Comparison of ENCODE assay signal across 10 cellular contexts in genomic region chr17:63954402-63955063, GRCh38. TPM values are rescaled to one million over a fixed set of nuclear protein-coding genes. Genes with fewer than 3 reads are reported as not detected.
DNase-seq lines count a peak whose midpoint lies in the region; ATAC-seq and TF ChIP-seq lines count a peak whose summit lies in the region.
"Had no signal": no experiment of that assay in that cellular context is flagged by ENCODE, and none has a peak within 500 bp of the region (broad histone marks: within the 10 kb centered on the region; RNA-seq: fewer than 3 reads in every experiment).

No MANE protein-coding gene starts in this region.

- H3K9me3 Mint-ChIP-seq in activated CD4-positive, alpha-beta memory T cell treated with anti-CD3 and anti-CD28 coated beads, Interleukin-2, amount 10 ng/mL, durations not matched to agents 7 days and 5 days: no peaks in the 10 kb centered on the region

- no peak overlapping the region for H3K27ac Mint-ChIP-seq in activated CD4-positive, alpha-beta memory T cell treated with anti-CD3 and anti-CD28 coated beads, Interleukin-2, amount 10 ng/mL, durations not matched to agents 7 days and 5 days

- TF ChIP-seq EP300 in sigmoid colon (IDR thresholded peaks at IDR 0.05): no peak

- CTCF ChIA-PET in activated CD4-positive, alpha-beta memory T cell treated with anti-CD3 and anti-CD28 coated beads, Interleukin-2, amount 10 ng/mL, durations not matched to agents 7 days and 5 days (lab: Charles Lee): interaction anchor here (0.8 to 2.2 kb wide), 5 partner anchors 8 to 179 kb away, joined by 3 to 6 read pairs (median 5); no protein-coding TSS in a partner anchor

- whole genome bisulfite sequencing in sigmoid colon, 2 donors: 34 to 35% methylated on average over 11 of the region's 11 CpGs
- 53 to 60% methylated on average over 5 to 6 of the region's 11 CpGs for WGBS in esophagus squamous epithelium, 2 donors

- no peak overlapping the region for H3K9ac ChIP-seq in parathyroid adenoma

- POLR2A ChIA-PET in activated CD4-positive, alpha-beta memory T cell treated with anti-CD3 and anti-CD28 coated beads, Interleukin-2, amount 10 ng/mL, durations not matched to agents 7 days and 5 days (lab: Charles Lee): interaction anchor here (0.7 to 1.6 kb wide), 5 partner anchors 13 to 71 kb away, joined by 3 to 5 read pairs (median 3); partner anchors contain the start of gene ICAM2

- H3K4me1 Mint-ChIP-seq in activated CD4-positive, alpha-beta memory T cell treated with anti-CD3 and anti-CD28 coated beads, Interleukin-2, amount 10 ng/mL, durations not matched to agents 7 days and 5 days: peaks cover 25% of the 10 kb centered on the region

- H2AFZ ChIP-seq in parathyroid adenoma: peak overlapping the region; percentile 50

- H3K9me3 ChIP-seq in parathyroid adenoma (ENCODE audit: control insufficient read depth, low read length) (no peaks in the 10 kb centered on the region), sigmoid colon (no peaks in the 10 kb centered on the region), esophagus squamous epithelium (no peaks in the 10 kb centered on the region)

- TF ChIP-seq POLR2A in sigmoid colon (IDR thresholded peaks at IDR 0.05) (no peak), esophagus squamous epithelium (IDR thresholded peaks at IDR 0.05) (no peak)

- peak overlapping the region; percentile 23 for H3K4me2 ChIP-seq in parathyroid adenoma (ENCODE audit: low read length)

- no peaks in the 10 kb centered on the region for H3K36me3 Mint-ChIP-seq in activated CD4-positive, alpha-beta memory T cell treated with anti-CD3 and anti-CD28 coated beads, Interleukin-2, amount 10 ng/mL, durations not matched to agents 7 days and 5 days (ENCODE audit: low read depth)

- H3K36me3 ChIP-seq in parathyroid adenoma (ENCODE audit: control insufficient read depth, insufficient read depth, low read length) (no peaks in the 10 kb centered on the region), sigmoid colon (no peaks in the 10 kb centered on the region), esophagus squamous epithelium (no peaks in the 10 kb centered on the region)

- H3K4me3 ChIP-seq in parathyroid adenoma (ENCODE audit: low read depth, low read length) (no peak overlapping the region), sigmoid colon (no peak overlapping the region), esophagus squamous epithelium (no peak overlapping the region)

- H3K4me1 ChIP-seq in parathyroid adenoma (peaks cover 14% of the 10 kb centered on the region), sigmoid colon (no peaks in the 10 kb centered on the region), esophagus squamous epithelium (no peaks in the 10 kb centered on the region)

- no peaks in the 10 kb centered on the region for H3K27me3 ChIP-seq in parathyroid adenoma (ENCODE audit: control insufficient read depth, insufficient read depth, low read length)
- no peaks in the 10 kb centered on the region for H3K27me3 ChIP-seq in sigmoid colon
- peaks cover 0 to 20% (median 0%) of the 10 kb centered on the region in 4 donors for H3K27me3 ChIP-seq in esophagus squamous epithelium

- H3K79me2 ChIP-seq in parathyroid adenoma: no peaks in the 10 kb centered on the region

- H3K27me3 Mint-ChIP-seq in activated CD4-positive, alpha-beta memory T cell treated with anti-CD3 and anti-CD28 coated beads, Interleukin-2, amount 10 ng/mL, durations not matched to agents 7 days and 5 days: peaks cover 2% of the 10 kb centered on the region

- intact Hi-C loops in sigmoid colon (cut with DNase I) (loop anchor here (5.0 kb wide), 1 partner anchor 38 kb away; no protein-coding TSS in a partner anchor), esophagus squamous epithelium (cut with DNase I) (no loop called here)

- DNase-seq in NCI-H345 (lab: John Stamatoyannopoulos, UW) (peak; percentile 17), NCI-H345 treated with DMSO at 0.1 percent for 48 hours (lab: John Stamatoyannopoulos, UW; ENCODE audit: unreplicated experiment) (no peak), sigmoid colon (no peak), kidney tubule cell (ENCODE audit: low spot score) (no peak), esophagus squamous epithelium (lab: John Stamatoyannopoulos, UW) (no peak)
- peak; percentile 48 for DNase-seq in activated CD4-positive, alpha-beta memory T cell treated with anti-CD3 and anti-CD28 coated beads, Interleukin-2, amount 10 ng/mL, durations not matched to agents 7 days and 5 days

- no peak overlapping the region for H3K4me3 Mint-ChIP-seq in activated CD4-positive, alpha-beta memory T cell treated with anti-CD3 and anti-CD28 coated beads, Interleukin-2, amount 10 ng/mL, durations not matched to agents 7 days and 5 days

- H3K27ac ChIP-seq in parathyroid adenoma (peak overlapping the region; percentile 15), sigmoid colon (no peak overlapping the region), esophagus squamous epithelium (no peak overlapping the region)

- TF ChIP-seq CTCF in parathyroid adenoma (IDR thresholded peaks at IDR 0.05) (no peak), sigmoid colon (IDR thresholded peaks at IDR 0.05) (no peak), esophagus squamous epithelium (IDR thresholded peaks at IDR 0.05) (no peak)

- peak; percentile 68 for ATAC-seq in HG03108 (IDR thresholded peaks at IDR 0.05; ENCODE audit: unreplicated experiment)

RNA-seq across cellular contexts. Expression of gene SCN4A, which starts 18.2 kb away (rescaled TPM):
- total RNA-seq in activated CD4-positive, alpha-beta memory T cell treated with anti-CD3 and anti-CD28 coated beads, Interleukin-2, amount 10 ng/mL, durations not matched to agents 7 days and 5 days: under 1 TPM; 0.08 to 0.13 TPM
- total RNA-seq in sigmoid colon: 1 to 10 TPM in 2 of 4 donors, under 1 TPM in 2; 0.68 to 4.2 (median 1.0) TPM
- under 1 TPM in 2 of 3 donors, not detected in 1; 0.23 to 0.52 TPM for polyA plus RNA-seq in sigmoid colon
- under 1 TPM in 2 of 4 donors, not detected in 2; under 0.01 to 0.12 TPM for total RNA-seq in esophagus squamous epithelium
- total RNA-seq: renal cortical epithelial cell had no signal

RNA-seq across cellular contexts. Expression of gene CD79B, which starts 22.4 kb away (rescaled TPM):
- 10 to 100 TPM; 48.6 to 50.2 TPM for total RNA-seq in activated CD4-positive, alpha-beta memory T cell treated with anti-CD3 and anti-CD28 coated beads, Interleukin-2, amount 10 ng/mL, durations not matched to agents 7 days and 5 days
- total RNA-seq in sigmoid colon: 1 to 10 TPM in 2 of 4 donors, under 1 TPM in 2; 0.66 to 1.8 (median 0.96) TPM
- polyA plus RNA-seq in sigmoid colon: 100 to 1,000 TPM in 1 of 3 donors, 1 to 10 TPM in 1, not detected in 1; 2.4 to 112 TPM
- total RNA-seq in esophagus squamous epithelium: 1 to 10 TPM in 3 of 4 donors, not detected in 1; 1.1 to 2.0 (median 1.3) TPM
- total RNA-seq: renal cortical epithelial cell had no signal

RNA-seq across cellular contexts. Expression of gene GH1, which starts 35.9 kb away (rescaled TPM):
- not detected for total RNA-seq in activated CD4-positive, alpha-beta memory T cell treated with anti-CD3 and anti-CD28 coated beads, Interleukin-2, amount 10 ng/mL, durations not matched to agents 7 days and 5 days
- total RNA-seq in sigmoid colon (not detected), esophagus squamous epithelium (not detected)
- under 1 TPM in 1 of 3 donors, not detected in 2; 0.25 TPM for polyA plus RNA-seq in sigmoid colon
- total RNA-seq: renal cortical epithelial cell, urinary bladder had no signal

RNA-seq across cellular contexts. Expression of gene CSHL1, which starts 43.5 kb away (rescaled TPM):
- total RNA-seq in activated CD4-positive, alpha-beta memory T cell treated with anti-CD3 and anti-CD28 coated beads, Interleukin-2, amount 10 ng/mL, durations not matched to agents 7 days and 5 days: not detected
- total RNA-seq in sigmoid colon (not detected), esophagus squamous epithelium (not detected)
- polyA plus RNA-seq in sigmoid colon: not detected
- total RNA-seq: renal cortical epithelial cell, urinary bladder had no signal
- polyA plus RNA-seq: urinary bladder had no signal

RNA-seq across cellular contexts. Expression of gene PRR29, which starts 43.6 kb away (rescaled TPM):
- total RNA-seq in activated CD4-positive, alpha-beta memory T cell treated with anti-CD3 and anti-CD28 coated beads, Interleukin-2, amount 10 ng/mL, durations not matched to agents 7 days and 5 days: 10 to 100 TPM; 12.0 to 15.1 TPM
- total RNA-seq in sigmoid colon (not detected), esophagus squamous epithelium (under 1 TPM in 1 of 4 donors, not detected in 3; 0.09 TPM)
- polyA plus RNA-seq in sigmoid colon: under 1 TPM in 2 of 3 donors, not detected in 1; 0.22 to 0.60 TPM

Comparison
In these comparisons a context has a peak if more than half of its experiments do, and no peak if none do; other contexts are left out.
1. DNase-seq: peak in NCI-H345 (single experiment) and activated CD4-positive, alpha-beta memory T cell treated with anti-CD3 and anti-CD28 coated beads, Interleukin-2, amount 10 ng/mL, durations not matched to agents 7 days and 5 days (single experiment); none in NCI-H345 treated with DMSO at 0.1 percent for 48 hours (single experiment), sigmoid colon (single experiment), kidney tubule cell (single experiment) and esophagus squamous epithelium (single experiment).
2. RNA of gene CD79B, which starts 22.4 kb away (total RNA-seq): 48.6 to 50.2 TPM in activated CD4-positive, alpha-beta memory T cell treated with anti-CD3 and anti-CD28 coated beads, Interleukin-2, amount 10 ng/mL, durations not matched to agents 7 days and 5 days; 1.1 to 2.0 TPM in esophagus squamous epithelium and 0.66 to 1.8 TPM in sigmoid colon; every median in the first group is over 10 times any median in the second.